In the genomic region with DNA sequence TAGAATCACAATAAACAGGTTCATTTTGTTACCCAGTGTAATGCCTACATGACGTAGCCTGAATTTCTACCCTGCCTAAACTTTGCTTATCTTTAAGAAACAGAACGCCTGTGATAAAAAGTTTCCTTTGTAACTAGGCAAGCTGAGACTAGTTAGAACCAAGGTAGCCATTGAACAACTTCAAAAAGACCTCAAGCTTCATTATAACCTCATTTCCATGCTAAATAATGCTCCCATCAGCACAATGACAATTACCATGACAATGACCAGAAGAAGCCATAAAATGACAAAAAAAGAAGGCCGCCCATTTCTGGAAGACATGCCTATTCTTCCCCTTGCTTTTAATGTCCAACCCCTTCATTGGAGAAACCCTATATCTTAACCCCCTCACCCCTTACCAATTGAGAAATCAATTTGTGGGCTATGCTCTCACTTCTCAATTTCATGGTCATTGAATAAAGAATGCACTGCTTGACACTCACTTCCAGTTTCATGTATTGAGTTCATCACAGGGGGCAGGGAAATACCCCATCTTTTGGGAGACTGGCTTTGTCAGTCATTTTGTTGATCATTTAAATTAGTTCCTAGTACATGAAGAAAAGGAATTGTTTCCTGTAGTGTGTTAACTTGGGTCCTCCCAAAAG, we compare ENCODE assay signal across 1 cellular context.
A peak's percentile ranks its signal among the peaks of the same experiment; 100 is the strongest.
TF ChIP-seq lines count a peak whose summit lies in the region.

No MANE protein-coding gene starts in this region.

TF ChIP-seq in GM12878, 131 proteins besides CTCF, POLR2A, EP300 and RAD21 (continued from another document and continues in another):
- TF ChIP-seq ZNF592 (IDR thresholded peaks at IDR 0.05) (no peak), PBX3 (IDR thresholded peaks at IDR 0.05; ENCODE audit: insufficient replicate concordance, low read depth, low read length) (no peak), SPI1 (IDR thresholded peaks at IDR 0.05; ENCODE audit: borderline replicate concordance, insufficient read depth, low read depth, low read length) (peak; percentile 83), ZNF217 (IDR thresholded peaks at IDR 0.05) (peak; percentile 82), SRF (IDR thresholded peaks at IDR 0.05; ENCODE audit: low read depth in 2 of 2, low read length in 2 of 2) (no peak), CBFB (IDR thresholded peaks at IDR 0.05; ENCODE audit: low read depth) (no peak), GABPA (IDR thresholded peaks at IDR 0.05; ENCODE audit: low read depth) (no peak), ESRRA (IDR thresholded peaks at IDR 0.05; ENCODE audit: low read length) (no peak), RB1 (IDR thresholded peaks at IDR 0.05; ENCODE audit: borderline replicate concordance) (no peak), CUX1 (IDR thresholded peaks at IDR 0.05; ENCODE audit: insufficient replicate concordance, low read depth, low read length) (peak; percentile 76), NR2F1 (conservative IDR thresholded peaks at IDR 0.05) (peak; percentile 90), KDM1A (IDR thresholded peaks at IDR 0.05; ENCODE audit: borderline replicate concordance) (no peak), USF1 (IDR thresholded peaks at IDR 0.05; ENCODE audit: borderline replicate concordance, extremely low read length, insufficient read depth, low read depth, low read length) (no peak), FOXM1 (IDR thresholded peaks at IDR 0.05; ENCODE audit: low read depth, low read length) (0 out of 2 replicates have a peak, but pooled peaks have one; percentile 35), HCFC1 (IDR thresholded peaks at IDR 0.05; ENCODE audit: low read length) (no peak), YY1 (IDR thresholded peaks at IDR 0.05; ENCODE audit: low read depth, low read length) (0 out of 2 replicates have a peak, but pooled peaks have one; percentile 7), EGR1 (IDR thresholded peaks at IDR 0.05; ENCODE audit: borderline replicate concordance in 1 of 2, low read depth in 2 of 2, low read length in 2 of 2) (no peak), STAT1 (conservative IDR thresholded peaks at IDR 0.05) (no peak), SREBF2 (IDR thresholded peaks at IDR 0.05; ENCODE audit: low read length) (no peak), SIX5 (IDR thresholded peaks at IDR 0.05; ENCODE audit: low read depth, low read length, severe bottlenecking) (no peak), TAF1 (IDR thresholded peaks at IDR 0.05; ENCODE audit: borderline replicate concordance, low read depth, low read length) (no peak), RCOR1 (conservative IDR thresholded peaks at IDR 0.05; ENCODE audit: low read depth, low read length) (0 out of 2 replicates have a peak, but pooled peaks have one; percentile 20), ATF2 (IDR thresholded peaks at IDR 0.05; ENCODE audit: low read length) (peak; percentile 71), NR2C2 (IDR thresholded peaks at IDR 0.05; ENCODE audit: borderline replicate concordance, control insufficient read depth, insufficient read length, low read depth) (no peak), SMARCA5 (IDR thresholded peaks at IDR 0.05) (no peak), TCF7 (IDR thresholded peaks at IDR 0.05; ENCODE audit: borderline replicate concordance) (peak; percentile 66), MYC (IDR thresholded peaks at IDR 0.05; ENCODE audit: insufficient read depth, insufficient read length, insufficient replicate concordance, low read length, severe bottlenecking) (no peak), GATAD2B (conservative IDR thresholded peaks at IDR 0.05; ENCODE audit: low read depth) (no peak; the same call in 1 of the 2 replicates), SUPT20H (IDR thresholded peaks at IDR 0.05; ENCODE audit: borderline replicate concordance, control insufficient read depth, low read depth, low read length) (no peak), NR2C1 (IDR thresholded peaks at IDR 0.05) (0 out of 2 replicates have a peak, but pooled peaks have one; percentile 4), EZH2 (IDR thresholded peaks at IDR 0.05; ENCODE audit: borderline replicate concordance, control insufficient read depth, low read depth, low read length) (no peak)
- TF ChIP-seq, protein P1, sequence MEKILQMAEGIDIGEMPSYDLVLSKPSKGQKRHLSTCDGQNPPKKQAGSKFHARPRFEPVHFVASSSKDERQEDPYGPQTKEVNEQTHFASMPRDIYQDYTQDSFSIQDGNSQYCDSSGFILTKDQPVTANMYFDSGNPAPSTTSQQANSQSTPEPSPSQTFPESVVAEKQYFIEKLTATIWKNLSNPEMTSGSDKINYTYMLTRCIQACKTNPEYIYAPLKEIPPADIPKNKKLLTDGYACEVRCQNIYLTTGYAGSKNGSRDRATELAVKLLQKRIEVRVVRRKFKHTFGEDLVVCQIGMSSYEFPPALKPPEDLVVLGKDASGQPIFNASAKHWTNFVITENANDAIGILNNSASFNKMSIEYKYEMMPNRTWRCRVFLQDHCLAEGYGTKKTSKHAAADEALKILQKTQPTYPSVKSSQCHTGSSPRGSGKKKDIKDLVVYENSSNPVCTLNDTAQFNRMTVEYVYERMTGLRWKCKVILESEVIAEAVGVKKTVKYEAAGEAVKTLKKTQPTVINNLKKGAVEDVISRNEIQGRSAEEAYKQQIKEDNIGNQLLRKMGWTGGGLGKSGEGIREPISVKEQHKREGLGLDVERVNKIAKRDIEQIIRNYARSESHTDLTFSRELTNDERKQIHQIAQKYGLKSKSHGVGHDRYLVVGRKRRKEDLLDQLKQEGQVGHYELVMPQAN (conservative IDR thresholded peaks at IDR 0.05), result no peak
- TF ChIP-seq, protein P2, sequence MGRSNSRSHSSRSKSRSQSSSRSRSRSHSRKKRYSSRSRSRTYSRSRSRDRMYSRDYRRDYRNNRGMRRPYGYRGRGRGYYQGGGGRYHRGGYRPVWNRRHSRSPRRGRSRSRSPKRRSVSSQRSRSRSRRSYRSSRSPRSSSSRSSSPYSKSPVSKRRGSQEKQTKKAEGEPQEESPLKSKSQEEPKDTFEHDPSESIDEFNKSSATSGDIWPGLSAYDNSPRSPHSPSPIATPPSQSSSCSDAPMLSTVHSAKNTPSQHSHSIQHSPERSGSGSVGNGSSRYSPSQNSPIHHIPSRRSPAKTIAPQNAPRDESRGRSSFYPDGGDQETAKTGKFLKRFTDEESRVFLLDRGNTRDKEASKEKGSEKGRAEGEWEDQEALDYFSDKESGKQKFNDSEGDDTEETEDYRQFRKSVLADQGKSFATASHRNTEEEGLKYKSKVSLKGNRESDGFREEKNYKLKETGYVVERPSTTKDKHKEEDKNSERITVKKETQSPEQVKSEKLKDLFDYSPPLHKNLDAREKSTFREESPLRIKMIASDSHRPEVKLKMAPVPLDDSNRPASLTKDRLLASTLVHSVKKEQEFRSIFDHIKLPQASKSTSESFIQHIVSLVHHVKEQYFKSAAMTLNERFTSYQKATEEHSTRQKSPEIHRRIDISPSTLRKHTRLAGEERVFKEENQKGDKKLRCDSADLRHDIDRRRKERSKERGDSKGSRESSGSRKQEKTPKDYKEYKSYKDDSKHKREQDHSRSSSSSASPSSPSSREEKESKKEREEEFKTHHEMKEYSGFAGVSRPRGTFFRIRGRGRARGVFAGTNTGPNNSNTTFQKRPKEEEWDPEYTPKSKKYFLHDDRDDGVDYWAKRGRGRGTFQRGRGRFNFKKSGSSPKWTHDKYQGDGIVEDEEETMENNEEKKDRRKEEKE (IDR thresholded peaks at IDR 0.05), result no peak
- TF ChIP-seq, protein P3, sequence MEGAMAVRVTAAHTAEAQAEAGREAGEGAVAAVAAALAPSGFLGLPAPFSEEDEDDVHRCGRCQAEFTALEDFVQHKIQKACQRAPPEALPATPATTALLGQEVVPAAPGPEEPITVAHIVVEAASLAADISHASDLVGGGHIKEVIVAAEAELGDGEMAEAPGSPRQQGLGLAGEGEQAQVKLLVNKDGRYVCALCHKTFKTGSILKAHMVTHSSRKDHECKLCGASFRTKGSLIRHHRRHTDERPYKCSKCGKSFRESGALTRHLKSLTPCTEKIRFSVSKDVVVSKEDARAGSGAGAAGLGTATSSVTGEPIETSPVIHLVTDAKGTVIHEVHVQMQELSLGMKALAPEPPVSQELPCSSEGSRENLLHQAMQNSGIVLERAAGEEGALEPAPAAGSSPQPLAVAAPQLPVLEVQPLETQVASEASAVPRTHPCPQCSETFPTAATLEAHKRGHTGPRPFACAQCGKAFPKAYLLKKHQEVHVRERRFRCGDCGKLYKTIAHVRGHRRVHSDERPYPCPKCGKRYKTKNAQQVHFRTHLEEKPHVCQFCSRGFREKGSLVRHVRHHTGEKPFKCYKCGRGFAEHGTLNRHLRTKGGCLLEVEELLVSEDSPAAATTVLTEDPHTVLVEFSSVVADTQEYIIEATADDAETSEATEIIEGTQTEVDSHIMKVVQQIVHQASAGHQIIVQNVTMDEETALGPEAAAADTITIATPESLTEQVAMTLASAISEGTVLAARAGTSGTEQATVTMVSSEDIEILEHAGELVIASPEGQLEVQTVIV (IDR thresholded peaks at IDR 0.05; ENCODE audit: borderline replicate concordance, partially characterized antibody), result no peak
